Comparison of ENCODE assay signal across 10 cellular contexts in genomic region chr3:177574232-177574856, GRCh38.
DNase-seq lines count a peak whose midpoint lies in the region; ATAC-seq and TF ChIP-seq lines count a peak whose summit lies in the region.
"Had no signal": no experiment of that assay in that cellular context is flagged by ENCODE, and none has a peak within 500 bp of the region (broad histone marks: within the 10 kb centered on the region; RNA-seq: fewer than 3 reads in every experiment).

No MANE protein-coding gene starts in this region.

- no peak overlapping the region for H3K9ac ChIP-seq in GM23248

- H2AFZ ChIP-seq in GM23248: no peak overlapping the region

- WGBS in GM23248 (ENCODE audit: low coverage in 1 of 2, low lambda C conversion rate in 2 of 2, missing lambda C conversion rate in 2 of 2), 2 experiments: 52 to 54% methylated on average over 7 of the region's 7 CpGs
- WGBS in ovary, 3 donors: 47 to 67% (median 54%) methylated on average over 7 of the region's 7 CpGs

- in situ Hi-C loops in GM23248 (cut with MboI): no loop called here

- no peak overlapping the region for H3K27ac ChIP-seq in GM23248
- no peak overlapping the region for H3K27ac ChIP-seq in ovary

- no peaks in the 10 kb centered on the region for H3K9me2 ChIP-seq in GM23248 (ENCODE audit: insufficient read depth)

- TF ChIP-seq EP300 in ovary (IDR thresholded peaks at IDR 0.05): no peak

- H3K4me3 ChIP-seq in GM23248 (no peak overlapping the region), ovary (no peak overlapping the region)

- H3K36me3 ChIP-seq in GM23248 (ENCODE audit: low read depth): no peaks in the 10 kb centered on the region
- no peaks in the 10 kb centered on the region for H3K36me3 ChIP-seq in ovary

- DNase-seq in GM23248: peak; percentile 69
- peak; percentile 42 to 65 for DNase-seq in NCI-H526 (lab: John Stamatoyannopoulos, UW)
- peak; percentile 86 for DNase-seq in fibroblast of peridontal ligament (ENCODE audit: extremely low read depth)
- peak; percentile 42 for DNase-seq in omental fat pad (ENCODE audit: low spot score)
- DNase-seq in head of caudate nucleus: no peak
- no peak for DNase-seq in ovary
- DNase-seq in NCI-H2171 (lab: John Stamatoyannopoulos, UW): no peak
- DNase-seq: GF-D8, natural killer cell had no signal

- H4K20me1 ChIP-seq in GM23248 (ENCODE audit: insufficient read depth): no peaks in the 10 kb centered on the region

- H3K4me1 ChIP-seq in GM23248 (ENCODE audit: insufficient read depth): peaks cover 21% of the 10 kb centered on the region
- no peaks in the 10 kb centered on the region for H3K4me1 ChIP-seq in ovary (ENCODE audit: insufficient read depth)

- intact Hi-C loops in head of caudate nucleus (cut with DNase I): no loop called here
- intact Hi-C loops in ovary (cut with DNase I): no loop called here

- H3K9me3 ChIP-seq in GM23248 (ENCODE audit: low read depth) (no peaks in the 10 kb centered on the region), ovary (no peaks in the 10 kb centered on the region)

- H3K27me3 ChIP-seq in GM23248 (replicated peaks; ENCODE audit: insufficient read depth) (no peaks in the 10 kb centered on the region), ovary (no peaks in the 10 kb centered on the region)

- H3K79me2 ChIP-seq in GM23248 (ENCODE audit: insufficient read depth): no peaks in the 10 kb centered on the region

- TF ChIP-seq CTCF in omental fat pad (IDR thresholded peaks at IDR 0.05) (no peak), ovary (IDR thresholded peaks at IDR 0.05) (no peak)

- TF ChIP-seq POLR2A in ovary (IDR thresholded peaks at IDR 0.05): no peak

- peak; percentile 95 for ATAC-seq in omental fat pad (ENCODE audit: low FRiP score)
- no peak for ATAC-seq in HG02884 (IDR thresholded peaks at IDR 0.05; ENCODE audit: unreplicated experiment)
- ATAC-seq: natural killer cell had no signal

- 0 out of 2 replicates have a peak, but pooled peaks cover 8% of the 10 kb centered on the region for H3F3A ChIP-seq in GM23248 (ENCODE audit: insufficient read depth)

- H3K4me2 ChIP-seq in GM23248 (ENCODE audit: unreplicated experiment): no peak overlapping the region

Comparison
In these comparisons a context has a peak if more than half of its experiments do, and no peak if none do; other contexts are left out.
1. DNase-seq: peak in GM23248 (single experiment), NCI-H526 (2 of 2), fibroblast of peridontal ligament (single experiment) and omental fat pad (single experiment); none in head of caudate nucleus (0 of 42), ovary (0 of 5) and NCI-H2171 (single experiment).